In genomic region chr12:39047539-39048078, GRCh38 we compare ENCODE assay signal across 21 cellular contexts.
"Had no signal": no experiment of that assay in that cellular context is flagged by ENCODE, and none has a peak within 500 bp of the region (broad histone marks: within the 10 kb centered on the region; RNA-seq: fewer than 3 reads in every experiment).

No MANE protein-coding gene starts in this region.

- H3K27me3 Mint-ChIP-seq: activated B cell treated with CpG ODN at 0.5 μM for 24 hours; activated CD4-positive, alpha-beta memory T cell treated with anti-CD3 and anti-CD28 coated beads for 36 hours; naive B cell; type B pancreatic cell had no signal

- ATAC-seq: activated naive CD4-positive, alpha-beta T cell treated with anti-CD3 and anti-CD28 coated beads, Interleukin-2, amount 50 U/mL, for 72 hours; gastrocnemius medialis; mucosa of descending colon; psoas muscle; sciatic nerve; stimulated activated effector memory CD8-positive, alpha-beta T cell treated with anti-CD3 and anti-CD28 coated beads, Interleukin-12 subunit alpha, Interleukin-12 subunit beta, amount 100 ng/mL, for 72 hours had no signal

- DNase-seq: activated B cell treated with CpG ODN at 0.5 μM for 24 hours; activated CD4-positive, alpha-beta memory T cell treated with anti-CD3 and anti-CD28 coated beads for 36 hours; activated CD4-positive, alpha-beta T cell treated with anti-CD3 and anti-CD28 coated beads for 4 hours; activated gamma-delta T cell treated with Interleukin-2 at 50 U/mL for 16 hours; activated T-cell treated with anti-CD3 and anti-CD28 coated beads for 4 hours; adrenal gland; cerebellar nuclear complex; cortex of kidney; gastrocnemius medialis; head of caudate nucleus; mucosa of descending colon; naive B cell; ovary; psoas muscle; stimulated activated CD4-positive, alpha-beta T cell treated with anti-CD3 and anti-CD28 coated beads, Interleukin-4, amount 100 ng/mL, for 24 hours; stomach had no signal

- H3K27ac Mint-ChIP-seq: activated B cell treated with CpG ODN at 0.5 μM for 24 hours; activated CD4-positive, alpha-beta memory T cell treated with anti-CD3 and anti-CD28 coated beads for 36 hours; activated naive CD4-positive, alpha-beta T cell treated with anti-CD3 and anti-CD28 coated beads, Interleukin-2, amount 50 U/mL, for 72 hours; activated T-helper 1 cell treated with anti-CD3 and anti-CD28 coated beads, Interleukin-12 subunit alpha, Interleukin-12 subunit beta, Interleukin-2, Interleukin-4 antibody, amounts not matched to agents 30 ng/mL and 10 ng/mL and 1 ng/mL, durations not matched to agents 14 hours and 24 hours and 36 hours; naive B cell; stimulated activated effector memory CD8-positive, alpha-beta T cell treated with anti-CD3 and anti-CD28 coated beads, Interleukin-12 subunit alpha, Interleukin-12 subunit beta, amount 100 ng/mL, for 72 hours; type B pancreatic cell had no signal

- H3K36me3 Mint-ChIP-seq: activated CD4-positive, alpha-beta memory T cell treated with anti-CD3 and anti-CD28 coated beads for 36 hours; activated naive CD4-positive, alpha-beta T cell treated with anti-CD3 and anti-CD28 coated beads, Interleukin-2, amount 50 U/mL, for 72 hours; naive B cell; stimulated activated effector memory CD8-positive, alpha-beta T cell treated with anti-CD3 and anti-CD28 coated beads, Interleukin-12 subunit alpha, Interleukin-12 subunit beta, amount 100 ng/mL, for 72 hours; type B pancreatic cell had no signal

- H3K9me3 Mint-ChIP-seq: activated B cell treated with CpG ODN at 0.5 μM for 24 hours; activated CD4-positive, alpha-beta memory T cell treated with anti-CD3 and anti-CD28 coated beads for 36 hours; activated naive CD4-positive, alpha-beta T cell treated with anti-CD3 and anti-CD28 coated beads, Interleukin-2, amount 50 U/mL, for 72 hours; activated T-helper 1 cell treated with anti-CD3 and anti-CD28 coated beads, Interleukin-12 subunit alpha, Interleukin-12 subunit beta, Interleukin-2, Interleukin-4 antibody, amounts not matched to agents 30 ng/mL and 10 ng/mL and 1 ng/mL, durations not matched to agents 14 hours and 24 hours and 36 hours; type B pancreatic cell had no signal

- H3K4me3 Mint-ChIP-seq: activated B cell treated with CpG ODN at 0.5 μM for 24 hours; activated CD4-positive, alpha-beta memory T cell treated with anti-CD3 and anti-CD28 coated beads for 36 hours; activated T-helper 1 cell treated with anti-CD3 and anti-CD28 coated beads, Interleukin-12 subunit alpha, Interleukin-12 subunit beta, Interleukin-2, Interleukin-4 antibody, amounts not matched to agents 30 ng/mL and 10 ng/mL and 1 ng/mL, durations not matched to agents 14 hours and 24 hours and 36 hours; naive B cell; stimulated activated effector memory CD8-positive, alpha-beta T cell treated with anti-CD3 and anti-CD28 coated beads, Interleukin-12 subunit alpha, Interleukin-12 subunit beta, amount 100 ng/mL, for 72 hours; type B pancreatic cell had no signal

- H3K4me1 Mint-ChIP-seq: activated B cell treated with CpG ODN at 0.5 μM for 24 hours; naive B cell; stimulated activated effector memory CD8-positive, alpha-beta T cell treated with anti-CD3 and anti-CD28 coated beads, Interleukin-12 subunit alpha, Interleukin-12 subunit beta, amount 100 ng/mL, for 72 hours had no signal
